15 cellular contexts compared by ENCODE assay signal in genomic region chr1:22637952-22638445, GRCh38. TPM values are rescaled to one million over a fixed set of nuclear protein-coding genes. Genes with fewer than 3 reads are reported as not detected.
"Had no signal": no experiment of that assay in that cellular context is flagged by ENCODE, and none has a peak within 500 bp of the region (broad histone marks: within the 10 kb centered on the region; RNA-seq: fewer than 3 reads in every experiment).

No MANE protein-coding gene starts in this region.

- H3K27me3 ChIP-seq: pancreas had no signal

- DNase-seq: activated CD4-positive, alpha-beta T cell treated with anti-CD3 and anti-CD28 coated beads for 1 hour; activated CD8-positive, alpha-beta memory T cell treated with anti-CD3 and anti-CD28 coated beads for 24 hours; activated gamma-delta T cell treated with Interleukin-2 at 50 U/mL for 16 hours; activated T-cell treated with anti-CD3 and anti-CD28 coated beads, Interleukin-2, amount 50 U/mL, for 72 hours; amygdala; kidney; mesendoderm; natural killer cell; sigmoid colon; stimulated activated naive CD4-positive, alpha-beta T cell; T-helper 17 cell; WERI-Rb-1 had no signal

- ATAC-seq: activated T-cell treated with anti-CD3 and anti-CD28 coated beads, Interleukin-2, amount 50 U/mL, for 72 hours; left lobe of liver; natural killer cell; pancreas; T-helper 17 cell had no signal

- H3K36me3 ChIP-seq: pancreas, sigmoid colon, WERI-Rb-1 had no signal

- H3K27ac ChIP-seq: pancreas, sigmoid colon, WERI-Rb-1 had no signal

- H3K9me3 ChIP-seq: pancreas, sigmoid colon had no signal

RNA-seq across cellular contexts. Expression of gene C1QA, which starts 1.6 kb away (rescaled TPM):
- total RNA-seq: activated T-cell treated with anti-CD3 and anti-CD28 coated beads, Interleukin-2, amount 50 U/mL, for 72 hours; epithelial cell of proximal tubule; T-helper 17 cell had no signal

RNA-seq across cellular contexts. Expression of gene C1QC, which starts 5.4 kb away (rescaled TPM):
- total RNA-seq: activated T-cell treated with anti-CD3 and anti-CD28 coated beads, Interleukin-2, amount 50 U/mL, for 72 hours; epithelial cell of proximal tubule; T-helper 17 cell had no signal

RNA-seq across cellular contexts. Expression of gene C1QB, which starts 15.0 kb away (rescaled TPM):
- total RNA-seq: activated T-cell treated with anti-CD3 and anti-CD28 coated beads, Interleukin-2, amount 50 U/mL, for 72 hours; epithelial cell of proximal tubule; T-helper 17 cell had no signal
